Comparison of ENCODE assay signal across 10 cellular contexts in the genomic region with DNA sequence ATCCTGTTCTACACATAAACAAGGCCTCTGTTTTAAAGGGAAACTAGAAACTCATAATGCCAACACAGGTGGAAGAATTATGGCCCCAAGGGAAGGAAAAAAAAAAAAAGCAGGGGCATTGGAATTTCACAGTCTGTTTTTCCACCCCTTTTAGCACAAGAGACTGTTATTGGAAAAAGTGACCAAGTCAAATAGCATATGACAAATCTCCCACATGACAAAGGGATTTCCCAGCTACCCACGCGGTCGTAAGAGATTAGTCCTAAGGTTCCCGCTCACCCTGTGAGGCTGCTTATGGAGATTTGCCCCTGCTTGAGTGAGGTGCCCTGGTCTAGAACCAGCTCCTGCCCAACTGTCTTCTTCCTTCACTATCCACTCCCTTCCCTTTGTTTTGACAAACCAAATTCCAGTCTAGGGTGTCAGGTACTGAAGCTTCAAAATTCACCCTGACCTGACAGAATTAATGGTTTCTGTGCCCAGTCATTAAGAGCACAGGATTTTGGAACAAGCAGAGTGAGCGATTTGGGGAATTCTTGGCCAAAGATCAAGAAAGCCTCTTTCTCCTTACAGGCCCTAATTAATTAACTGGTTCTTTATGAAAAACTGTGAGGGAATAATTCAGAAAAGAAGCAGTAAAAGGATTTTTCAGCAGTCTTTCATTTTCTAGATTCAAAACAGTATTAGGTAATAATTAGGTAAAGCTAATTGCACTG.
DNase-seq lines count a peak whose midpoint lies in the region; ATAC-seq and TF ChIP-seq lines count a peak whose summit lies in the region.
"Had no signal": no experiment of that assay in that cellular context is flagged by ENCODE, and none has a peak within 500 bp of the region (broad histone marks: within the 10 kb centered on the region; RNA-seq: fewer than 3 reads in every experiment).

No MANE protein-coding gene starts in this region.

- no peaks in the 10 kb centered on the region for H3K79me2 ChIP-seq in hepatocyte

- H3K4me3 Mint-ChIP-seq in activated naive CD4-positive, alpha-beta T cell treated with anti-CD3 and anti-CD28 coated beads for 36 hours: no peak overlapping the region

- intact Hi-C loops in activated naive CD4-positive, alpha-beta T cell treated with anti-CD3 and anti-CD28 coated beads for 36 hours (cut with micrococcal nuclease): loop anchor here (10.0 kb wide), 1 partner anchor 346 kb away; no protein-coding TSS in a partner anchor

- no peak overlapping the region for H3K4me2 ChIP-seq in hepatocyte

- no peak overlapping the region for H2AFZ ChIP-seq in hepatocyte

- no peak overlapping the region for H3K27ac Mint-ChIP-seq in activated naive CD4-positive, alpha-beta T cell treated with anti-CD3 and anti-CD28 coated beads for 36 hours

- WGBS in hepatocyte (ENCODE audit: low lambda C conversion rate, missing lambda C conversion rate): 73% methylated on average over 5 of the region's 5 CpGs

- CTCF ChIA-PET in activated naive CD4-positive, alpha-beta T cell treated with anti-CD3 and anti-CD28 coated beads for 36 hours (lab: Charles Lee): no interaction called here

- DNase-seq in M059J (ENCODE audit: low read depth): peak; percentile 62
- peak; percentile 37 for DNase-seq in activated naive CD4-positive, alpha-beta T cell treated with anti-CD3 and anti-CD28 coated beads for 36 hours
- DNase-seq in hepatocyte (ENCODE audit: low spot score): no peak
- DNase-seq in stimulated activated CD8-positive, alpha-beta memory T cell treated with anti-CD3 and anti-CD28 coated beads, Interleukin-2, amount 100 ng/mL, for 48 hours (ENCODE audit: low read depth in 2 of 2): peak; percentile 10 to 18
- no peak for DNase-seq in DMS153 (lab: John Stamatoyannopoulos, UW)
- DNase-seq in HCEC 1CT: no peak
- DNase-seq: DMS79 treated with DMSO at 0.1 percent for 48 hours, NCI-H1436 treated with DMSO at 0.1 percent for 48 hours had no signal

- TF ChIP-seq CTCF in hepatocyte (IDR thresholded peaks at IDR 0.05; ENCODE audit: poor library complexity): no peak

- no peaks in the 10 kb centered on the region for H3K36me3 ChIP-seq in hepatocyte (replicated peaks; ENCODE audit: insufficient read depth, low read depth)

- no peaks in the 10 kb centered on the region for H3K4me1 ChIP-seq in hepatocyte (ENCODE audit: insufficient read depth)

- H3K36me3 Mint-ChIP-seq in activated naive CD4-positive, alpha-beta T cell treated with anti-CD3 and anti-CD28 coated beads for 36 hours (ENCODE audit: low read depth): no peaks in the 10 kb centered on the region

- H4K20me1 ChIP-seq in hepatocyte (ENCODE audit: insufficient read depth, poor library complexity, severe bottlenecking): no peaks in the 10 kb centered on the region

- no peak overlapping the region for H3K4me3 ChIP-seq in hepatocyte
- H3K4me3 ChIP-seq: lung had no signal

- no peaks in the 10 kb centered on the region for H3K9me2 ChIP-seq in hepatocyte (replicated peaks; ENCODE audit: insufficient read depth)

- no peaks in the 10 kb centered on the region for H3K9me3 Mint-ChIP-seq in activated naive CD4-positive, alpha-beta T cell treated with anti-CD3 and anti-CD28 coated beads for 36 hours

- H3K27me3 ChIP-seq in hepatocyte: no peaks in the 10 kb centered on the region

- no peaks in the 10 kb centered on the region for H3K9me3 ChIP-seq in hepatocyte (ENCODE audit: low read depth)

- H3K27ac ChIP-seq in hepatocyte: peak overlapping the region; percentile 31

- peaks cover 12% of the 10 kb centered on the region for H3K4me1 Mint-ChIP-seq in activated naive CD4-positive, alpha-beta T cell treated with anti-CD3 and anti-CD28 coated beads for 36 hours (ENCODE audit: low read depth)

- ATAC-seq in GM21576 (IDR thresholded peaks at IDR 0.05; ENCODE audit: unreplicated experiment): no peak

- no peaks in the 10 kb centered on the region for H3K27me3 Mint-ChIP-seq in activated naive CD4-positive, alpha-beta T cell treated with anti-CD3 and anti-CD28 coated beads for 36 hours (ENCODE audit: low read depth)

Comparison
In these comparisons a context has a peak if more than half of its experiments do, and no peak if none do; other contexts are left out.
1. DNase-seq: peak in M059J (single experiment), activated naive CD4-positive, alpha-beta T cell treated with anti-CD3 and anti-CD28 coated beads for 36 hours (single experiment) and stimulated activated CD8-positive, alpha-beta memory T cell treated with anti-CD3 and anti-CD28 coated beads, Interleukin-2, amount 100 ng/mL, for 48 hours (2 of 2); none in hepatocyte (single experiment), DMS153 (single experiment) and HCEC 1CT (single experiment).